In the genomic region with DNA sequence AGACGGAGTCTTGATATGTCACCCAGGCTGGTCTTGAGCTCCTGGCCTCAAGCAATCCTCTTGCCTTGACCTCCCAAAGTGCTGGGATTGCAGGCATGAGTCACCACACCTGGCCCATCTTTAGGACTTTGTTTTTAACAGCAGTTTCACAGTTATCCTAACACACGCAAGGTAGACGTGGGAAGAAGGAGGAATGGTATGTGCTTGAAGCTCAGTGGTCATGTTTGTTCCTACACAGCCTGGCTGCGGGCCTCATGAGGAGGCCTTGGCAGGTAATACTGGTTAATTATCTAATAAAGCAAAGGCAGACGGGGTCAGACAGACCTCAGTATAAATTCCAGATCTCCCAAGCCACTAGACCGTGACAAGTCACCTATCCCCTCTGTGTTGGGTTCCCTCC, we compare ENCODE assay signal across 10 cellular contexts.
"Had no signal": no experiment of that assay in that cellular context is flagged by ENCODE, and none has a peak within 500 bp of the region (broad histone marks: within the 10 kb centered on the region; RNA-seq: fewer than 3 reads in every experiment).

No MANE protein-coding gene starts in this region.

- FAIRE-seq: H1, H54, K562 had no signal

- H3K4me3 ChIP-seq: GM23338, HAP-1, K562 had no signal

- H2AFZ ChIP-seq: GM23338 had no signal

- DNase-seq: HFFc6, IMR-90, KG1 had no signal

- H3K4me1 ChIP-seq: HAP-1 had no signal

- H3K4me2 ChIP-seq: GM23338 had no signal

- H3K27ac ChIP-seq: HL-60 had no signal

- H3K9me3 ChIP-seq: HAP-1 had no signal

- H3K36me3 ChIP-seq: HAP-1 had no signal

- ATAC-seq: GM23338, HCT116, K562 had no signal
